In the genomic region with DNA sequence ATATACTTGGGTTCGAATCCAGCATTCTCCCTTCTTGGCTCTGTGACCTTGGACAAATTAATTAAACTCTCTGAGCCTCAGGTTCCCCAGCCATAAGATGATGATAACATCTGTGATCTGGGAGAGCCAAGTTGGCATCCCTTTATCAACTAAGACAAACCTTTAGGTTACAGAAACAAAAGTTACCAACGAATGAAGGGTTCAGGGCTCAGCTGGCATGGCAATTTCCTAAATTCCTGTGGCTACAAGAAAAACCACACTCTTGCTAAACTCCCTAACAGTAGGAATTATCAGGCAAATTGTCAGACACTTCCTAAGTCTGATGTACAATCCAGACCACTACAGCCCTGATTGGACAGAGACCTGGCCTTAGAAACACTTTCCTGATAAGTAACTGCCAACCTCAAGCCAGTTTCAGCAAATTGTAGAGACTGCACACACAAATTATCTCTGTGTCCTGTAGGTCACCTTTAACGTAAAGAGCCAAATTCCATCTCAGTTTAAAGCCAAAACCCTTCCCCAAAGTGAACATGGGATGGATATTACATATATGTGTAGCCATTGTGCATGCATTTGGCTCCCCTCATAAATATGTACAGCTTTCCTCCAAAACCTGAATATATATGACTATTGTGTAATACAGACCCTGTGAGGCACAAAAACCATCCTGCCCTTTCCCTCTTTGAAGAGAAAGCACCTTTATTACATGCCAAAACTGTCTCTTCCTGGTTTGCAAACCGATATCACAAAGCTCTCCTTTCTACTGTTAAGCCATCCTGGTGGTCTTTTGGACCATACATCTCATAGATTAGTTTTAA, we compare ENCODE assay signal across 2 cellular contexts.
TF ChIP-seq lines count a peak whose summit lies in the region.

No MANE protein-coding gene starts in this region.

TF ChIP-seq in HEK293, 187 proteins besides CTCF, POLR2A, EP300 and RAD21 (continued from another document):
- TF ChIP-seq, protein P1, sequence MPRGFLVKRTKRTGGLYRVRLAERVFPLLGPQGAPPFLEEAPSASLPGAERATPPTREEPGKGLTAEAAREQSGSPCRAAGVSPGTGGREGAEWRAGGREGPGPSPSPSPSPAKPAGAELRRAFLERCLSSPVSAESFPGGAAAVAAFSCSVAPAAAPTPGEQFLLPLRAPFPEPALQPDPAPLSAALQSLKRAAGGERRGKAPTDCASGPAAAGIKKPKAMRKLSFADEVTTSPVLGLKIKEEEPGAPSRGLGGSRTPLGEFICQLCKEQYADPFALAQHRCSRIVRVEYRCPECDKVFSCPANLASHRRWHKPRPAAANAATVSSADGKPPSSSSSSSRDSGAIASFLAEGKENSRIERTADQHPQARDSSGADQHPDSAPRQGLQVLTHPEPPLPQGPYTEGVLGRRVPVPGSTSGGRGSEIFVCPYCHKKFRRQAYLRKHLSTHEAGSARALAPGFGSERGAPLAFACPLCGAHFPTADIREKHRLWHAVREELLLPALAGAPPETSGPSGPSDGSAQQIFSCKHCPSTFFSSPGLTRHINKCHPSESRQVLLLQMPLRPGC (tag by site-specific recombination; IDR thresholded peaks at IDR 0.05) = no peak
- TF ChIP-seq ZNF121 (tag by site-specific recombination; IDR thresholded peaks at IDR 0.05) = no peak
- TF ChIP-seq ZNF335 (tag by site-specific recombination; conservative IDR thresholded peaks at IDR 0.05) = peak; percentile 31; the same call in 1 of the 2 replicates
- TF ChIP-seq PRDM1 (tag by site-specific recombination; IDR thresholded peaks at IDR 0.05) = 0 out of 2 replicates have a peak, but pooled peaks have one; percentile 38
- TF ChIP-seq ZNF843 (tag by site-specific recombination; IDR thresholded peaks at IDR 0.05) = no peak
TF ChIP-seq in HEK293: peak in this region for 4.

TF ChIP-seq in GM23338, 12 proteins besides CTCF, POLR2A, EP300 and RAD21 (continued from another document):
- TF ChIP-seq, protein P2, sequence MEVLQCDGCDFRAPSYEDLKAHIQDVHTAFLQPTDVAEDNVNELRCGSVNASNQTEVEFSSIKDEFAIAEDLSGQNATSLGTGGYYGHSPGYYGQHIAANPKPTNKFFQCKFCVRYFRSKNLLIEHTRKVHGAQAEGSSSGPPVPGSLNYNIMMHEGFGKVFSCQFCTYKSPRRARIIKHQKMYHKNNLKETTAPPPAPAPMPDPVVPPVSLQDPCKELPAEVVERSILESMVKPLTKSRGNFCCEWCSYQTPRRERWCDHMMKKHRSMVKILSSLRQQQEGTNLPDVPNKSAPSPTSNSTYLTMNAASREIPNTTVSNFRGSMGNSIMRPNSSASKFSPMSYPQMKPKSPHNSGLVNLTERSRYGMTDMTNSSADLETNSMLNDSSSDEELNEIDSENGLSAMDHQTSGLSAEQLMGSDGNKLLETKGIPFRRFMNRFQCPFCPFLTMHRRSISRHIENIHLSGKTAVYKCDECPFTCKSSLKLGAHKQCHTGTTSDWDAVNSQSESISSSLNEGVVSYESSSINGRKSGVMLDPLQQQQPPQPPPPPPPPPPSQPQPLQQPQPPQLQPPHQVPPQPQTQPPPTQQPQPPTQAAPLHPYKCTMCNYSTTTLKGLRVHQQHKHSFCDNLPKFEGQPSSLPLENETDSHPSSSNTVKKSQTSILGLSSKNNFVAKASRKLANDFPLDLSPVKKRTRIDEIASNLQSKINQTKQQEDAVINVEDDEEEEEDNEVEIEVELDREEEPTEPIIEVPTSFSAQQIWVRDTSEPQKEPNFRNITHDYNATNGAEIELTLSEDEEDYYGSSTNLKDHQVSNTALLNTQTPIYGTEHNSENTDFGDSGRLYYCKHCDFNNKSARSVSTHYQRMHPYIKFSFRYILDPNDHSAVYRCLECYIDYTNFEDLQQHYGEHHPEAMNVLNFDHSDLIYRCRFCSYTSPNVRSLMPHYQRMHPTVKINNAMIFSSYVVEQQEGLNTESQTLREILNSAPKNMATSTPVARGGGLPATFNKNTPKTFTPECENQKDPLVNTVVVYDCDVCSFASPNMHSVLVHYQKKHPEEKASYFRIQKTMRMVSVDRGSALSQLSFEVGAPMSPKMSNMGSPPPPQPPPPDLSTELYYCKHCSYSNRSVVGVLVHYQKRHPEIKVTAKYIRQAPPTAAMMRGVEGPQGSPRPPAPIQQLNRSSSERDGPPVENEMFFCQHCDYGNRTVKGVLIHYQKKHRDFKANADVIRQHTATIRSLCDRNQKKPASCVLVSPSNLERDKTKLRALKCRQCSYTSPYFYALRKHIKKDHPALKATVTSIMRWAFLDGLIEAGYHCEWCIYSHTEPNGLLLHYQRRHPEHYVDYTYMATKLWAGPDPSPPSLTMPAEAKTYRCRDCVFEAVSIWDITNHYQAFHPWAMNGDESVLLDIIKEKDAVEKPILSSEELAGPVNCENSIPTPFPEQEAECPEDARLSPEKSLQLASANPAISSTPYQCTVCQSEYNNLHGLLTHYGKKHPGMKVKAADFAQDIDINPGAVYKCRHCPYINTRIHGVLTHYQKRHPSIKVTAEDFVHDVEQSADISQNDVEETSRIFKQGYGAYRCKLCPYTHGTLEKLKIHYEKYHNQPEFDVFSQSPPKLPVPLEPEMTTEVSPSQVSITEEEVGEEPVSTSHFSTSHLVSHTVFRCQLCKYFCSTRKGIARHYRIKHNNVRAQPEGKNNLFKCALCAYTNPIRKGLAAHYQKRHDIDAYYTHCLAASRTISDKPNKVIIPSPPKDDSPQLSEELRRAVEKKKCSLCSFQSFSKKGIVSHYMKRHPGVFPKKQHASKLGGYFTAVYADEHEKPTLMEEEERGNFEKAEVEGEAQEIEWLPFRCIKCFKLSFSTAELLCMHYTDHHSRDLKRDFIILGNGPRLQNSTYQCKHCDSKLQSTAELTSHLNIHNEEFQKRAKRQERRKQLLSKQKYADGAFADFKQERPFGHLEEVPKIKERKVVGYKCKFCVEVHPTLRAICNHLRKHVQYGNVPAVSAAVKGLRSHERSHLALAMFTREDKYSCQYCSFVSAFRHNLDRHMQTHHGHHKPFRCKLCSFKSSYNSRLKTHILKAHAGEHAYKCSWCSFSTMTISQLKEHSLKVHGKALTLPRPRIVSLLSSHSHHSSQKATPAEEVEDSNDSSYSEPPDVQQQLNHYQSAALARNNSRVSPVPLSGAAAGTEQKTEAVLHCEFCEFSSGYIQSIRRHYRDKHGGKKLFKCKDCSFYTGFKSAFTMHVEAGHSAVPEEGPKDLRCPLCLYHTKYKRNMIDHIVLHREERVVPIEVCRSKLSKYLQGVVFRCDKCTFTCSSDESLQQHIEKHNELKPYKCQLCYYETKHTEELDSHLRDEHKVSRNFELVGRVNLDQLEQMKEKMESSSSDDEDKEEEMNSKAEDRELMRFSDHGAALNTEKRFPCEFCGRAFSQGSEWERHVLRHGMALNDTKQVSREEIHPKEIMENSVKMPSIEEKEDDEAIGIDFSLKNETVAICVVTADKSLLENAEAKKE (CRISPR knock-in tag; IDR thresholded peaks at IDR 0.05) = no peak
- TF ChIP-seq EZH2 (IDR thresholded peaks at IDR 0.05; ENCODE audit: low read depth, unreplicated experiment) (no peak), JUNB (IDR thresholded peaks at IDR 0.05; ENCODE audit: unreplicated experiment) (no peak), POLR2AphosphoS5 (IDR thresholded peaks at IDR 0.05; ENCODE audit: low read depth) (no peak), NANOG (IDR thresholded peaks at IDR 0.05; ENCODE audit: borderline replicate concordance) (no peak), STAT1 (IDR thresholded peaks at IDR 0.05; ENCODE audit: unreplicated experiment) (no peak), ZNF331 (CRISPR knock-in tag; IDR thresholded peaks at IDR 0.05; ENCODE audit: low read depth) (no peak), EZH2phosphoT487 (IDR thresholded peaks at IDR 0.05; ENCODE audit: unreplicated experiment) (no peak), CREB1 (CRISPR knock-in tag; IDR thresholded peaks at IDR 0.05; ENCODE audit: low read depth) (no peak)
- TF ChIP-seq, protein P3, sequence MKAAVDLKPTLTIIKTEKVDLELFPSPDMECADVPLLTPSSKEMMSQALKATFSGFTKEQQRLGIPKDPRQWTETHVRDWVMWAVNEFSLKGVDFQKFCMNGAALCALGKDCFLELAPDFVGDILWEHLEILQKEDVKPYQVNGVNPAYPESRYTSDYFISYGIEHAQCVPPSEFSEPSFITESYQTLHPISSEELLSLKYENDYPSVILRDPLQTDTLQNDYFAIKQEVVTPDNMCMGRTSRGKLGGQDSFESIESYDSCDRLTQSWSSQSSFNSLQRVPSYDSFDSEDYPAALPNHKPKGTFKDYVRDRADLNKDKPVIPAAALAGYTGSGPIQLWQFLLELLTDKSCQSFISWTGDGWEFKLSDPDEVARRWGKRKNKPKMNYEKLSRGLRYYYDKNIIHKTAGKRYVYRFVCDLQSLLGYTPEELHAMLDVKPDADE (IDR thresholded peaks at IDR 0.05) = no peak
